In genomic region chr7:135159359-135160087, GRCh38 we compare ENCODE assay signal across 9 cellular contexts. TPM values are rescaled to one million over a fixed set of nuclear protein-coding genes. Genes with fewer than 3 reads are reported as not detected.
DNase-seq lines count a peak whose midpoint lies in the region; ATAC-seq and TF ChIP-seq lines count a peak whose summit lies in the region.
"Had no signal": no experiment of that assay in that cellular context is flagged by ENCODE, and none has a peak within 500 bp of the region (broad histone marks: within the 10 kb centered on the region; RNA-seq: fewer than 3 reads in every experiment).

No MANE protein-coding gene starts in this region.

- H3K9me3 ChIP-seq in DOHH2 (ENCODE audit: control insufficient read depth, insufficient read depth, low read length), result peaks cover 43% of the 10 kb centered on the region

- POLR2A ChIA-PET in naive thymus-derived CD8-positive, alpha-beta T cell (lab: Charles Lee), result interaction anchor here (0.6 to 5.7 kb wide), 2 partner anchors 10 to 38 kb away, joined by 3 to 45 read pairs; partner anchors contain the start of gene TMEM140

- no peaks in the 10 kb centered on the region for H3K79me2 ChIP-seq in DOHH2 (ENCODE audit: control insufficient read depth, low read length)

- no peaks in the 10 kb centered on the region for H3K27me3 ChIP-seq in DOHH2 (ENCODE audit: control insufficient read depth, low read length)
- H3K27me3 ChIP-seq in brain microvascular endothelial cell (replicated peaks), result no peaks in the 10 kb centered on the region

- no peaks in the 10 kb centered on the region for H4K20me1 ChIP-seq in DOHH2 (ENCODE audit: control insufficient read depth, insufficient read depth, low read depth, low read length)

- in situ Hi-C loops in brain microvascular endothelial cell (cut with HindIII; ENCODE audit: low pct_ligation_motif_present, low sequenced_read_pairs), result loop anchor here (25.0 kb wide), 1 partner anchor 172 kb away; the partner anchor contains the start of gene AGBL3

- H3K36me3 Mint-ChIP-seq in naive thymus-derived CD8-positive, alpha-beta T cell, result peaks cover 32 to 71% (median 56%) of the 10 kb centered on the region in 3 donors

- peak overlapping the region in 4 of 10 donors; percentile 9 to 44 (median 22) for H3K4me3 Mint-ChIP-seq in naive thymus-derived CD8-positive, alpha-beta T cell

- no peaks in the 10 kb centered on the region for H3K27me3 Mint-ChIP-seq in naive thymus-derived CD8-positive, alpha-beta T cell

- H3K27ac ChIP-seq in DOHH2 (ENCODE audit: low read depth, low read length) (peak overlapping the region; percentile 62), brain microvascular endothelial cell (peak overlapping the region; percentile 33)

- H3K4me2 ChIP-seq in DOHH2 (ENCODE audit: low read length), result peak overlapping the region; percentile 73

- ATAC-seq in HG02798 (IDR thresholded peaks at IDR 0.05; ENCODE audit: poor library complexity, unreplicated experiment), result peak; percentile 1
- no peak for ATAC-seq in naive thymus-derived CD8-positive, alpha-beta T cell

- peaks cover 6% of the 10 kb centered on the region for H3F3A ChIP-seq in DOHH2 (ENCODE audit: control insufficient read depth, insufficient read depth)

- H3K36me3 ChIP-seq in DOHH2 (ENCODE audit: control insufficient read depth, low read length) (peaks cover 34% of the 10 kb centered on the region), brain microvascular endothelial cell (replicated peaks) (no peaks in the 10 kb centered on the region)

- TF ChIP-seq CTCF in DOHH2 (IDR thresholded peaks at IDR 0.05; ENCODE audit: low read depth, low read length, poor library complexity, severe bottlenecking), result no peak
- no peak for TF ChIP-seq CTCF in brain microvascular endothelial cell (IDR thresholded peaks at IDR 0.05; ENCODE audit: low read depth, low read length, missing control alignments)

- H3K4me1 ChIP-seq in DOHH2 (ENCODE audit: control insufficient read depth, low read length), result peaks cover 27% of the 10 kb centered on the region

- peak overlapping the region in 7 of 10 donors; percentile 71 to 86 (median 79) for H3K27ac Mint-ChIP-seq in naive thymus-derived CD8-positive, alpha-beta T cell

- DNase-seq in brain microvascular endothelial cell (no peak), DMS153 (lab: John Stamatoyannopoulos, UW) (no peak), AG08395 (ENCODE audit: low spot score) (no peak)
- DNase-seq in naive thymus-derived CD8-positive, alpha-beta T cell, result no peak
- no peak for DNase-seq in stimulated activated CD4-positive, alpha-beta T cell treated with anti-CD3 and anti-CD28 coated beads, Interleukin-4, amount 100 ng/mL, for 24 hours
- no peak for DNase-seq in activated effector memory CD4-positive, alpha-beta T cell treated with anti-CD3 and anti-CD28 coated beads, Interleukin-2, amount 50 U/mL, for 16 hours

- H3K9me2 ChIP-seq in DOHH2 (replicated peaks; ENCODE audit: control insufficient read depth, low read length), result no peaks in the 10 kb centered on the region

- H3K4me3 ChIP-seq in DOHH2 (ENCODE audit: low read length) (peak overlapping the region; percentile 56), brain microvascular endothelial cell (ENCODE audit: low read depth, low read length) (no peak overlapping the region)

- H3K9me3 Mint-ChIP-seq in naive thymus-derived CD8-positive, alpha-beta T cell, result peaks cover 11 to 37% (median 29%) of the 10 kb centered on the region in 9 donors

- peaks cover 33 to 77% (median 74%) of the 10 kb centered on the region in 4 donors for H3K4me1 Mint-ChIP-seq in naive thymus-derived CD8-positive, alpha-beta T cell

RNA-seq across cellular contexts. Expression of gene CYREN, which starts 11.0 kb away (rescaled TPM):
- 10 to 100 TPM; 51.1 to 54.8 TPM for total RNA-seq in naive thymus-derived CD8-positive, alpha-beta T cell
- 10 to 100 TPM; 55.5 to 70.1 (median 59.5) TPM for polyA plus RNA-seq in naive thymus-derived CD8-positive, alpha-beta T cell

RNA-seq across cellular contexts. Expression of gene TMEM140, which starts 11.7 kb away (rescaled TPM):
- total RNA-seq in naive thymus-derived CD8-positive, alpha-beta T cell, result 10 to 100 TPM; 27.1 to 29.0 TPM
- 10 to 100 TPM; 13.9 to 36.9 (median 20.2) TPM for polyA plus RNA-seq in naive thymus-derived CD8-positive, alpha-beta T cell
- total RNA-seq: H1 had no signal
- polyA plus RNA-seq: H1 had no signal

RNA-seq across cellular contexts. Expression of gene WDR91, which starts 51.8 kb away (rescaled TPM):
- total RNA-seq in naive thymus-derived CD8-positive, alpha-beta T cell, result 10 to 100 TPM; 38.9 to 39.0 TPM
- 1 to 10 TPM; 3.3 to 7.2 (median 5.9) TPM for polyA plus RNA-seq in naive thymus-derived CD8-positive, alpha-beta T cell
